In the genomic region with DNA sequence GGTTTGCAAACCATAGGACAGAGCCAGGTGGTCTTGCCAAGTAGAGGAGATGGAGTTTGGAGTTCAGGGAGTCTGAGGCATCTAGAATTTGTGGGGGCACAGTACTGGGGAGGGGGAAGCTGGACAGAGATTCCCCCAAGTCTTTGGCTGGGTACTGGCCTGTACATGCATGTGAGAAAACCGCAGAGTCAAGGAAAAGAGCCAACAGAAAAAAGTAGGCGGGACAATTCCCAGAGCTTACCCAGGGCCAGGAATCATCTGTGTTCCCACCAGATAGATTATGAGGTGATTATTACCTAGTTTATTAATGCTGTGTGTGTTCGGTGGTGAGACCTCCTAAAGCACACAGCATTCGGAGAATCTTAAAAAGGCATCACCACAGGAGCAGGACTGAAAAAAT, we compare ENCODE assay signal across 14 cellular contexts. TPM values are rescaled to one million over a fixed set of nuclear protein-coding genes. Genes with fewer than 3 reads are reported as not detected.
"Had no signal": no experiment of that assay in that cellular context is flagged by ENCODE, and none has a peak within 500 bp of the region (broad histone marks: within the 10 kb centered on the region; RNA-seq: fewer than 3 reads in every experiment).

No MANE protein-coding gene starts in this region.

- DNase-seq: activated effector memory CD4-positive, alpha-beta T cell treated with anti-CD3 and anti-CD28 coated beads, Interleukin-2, amount 50 U/mL, for 16 hours; activated naive CD8-positive, alpha-beta T cell treated with anti-CD3 and anti-CD28 coated beads for 36 hours; activated T-cell treated with anti-CD3 and anti-CD28 coated beads, Interleukin-2, amount 50 U/mL, for 4 hours; glutamatergic neuron; immature natural killer cell; natural killer cell; nucleus accumbens; stimulated activated CD4-positive, alpha-beta T cell treated with anti-CD3 and anti-CD28 coated beads, Interleukin-4, amount 100 ng/mL, for 1 hour; stimulated activated CD8-positive, alpha-beta memory T cell treated with anti-CD3 and anti-CD28 coated beads, Interleukin-4, amount 100 ng/mL, for 48 hours; stomach had no signal

- H3K36me3 Mint-ChIP-seq: natural killer cell had no signal

- ATAC-seq: natural killer cell had no signal

- H3K27me3 ChIP-seq: ascending aorta, stomach had no signal

- H3K9me3 ChIP-seq: ascending aorta, stomach, thoracic aorta had no signal

- H3K36me3 ChIP-seq: ascending aorta, stomach, thoracic aorta had no signal

- H3K27ac Mint-ChIP-seq: memory B cell, natural killer cell had no signal

- H3K27ac ChIP-seq: stomach, thoracic aorta, VCaP had no signal

- H3K27me3 Mint-ChIP-seq: activated naive CD8-positive, alpha-beta T cell treated with anti-CD3 and anti-CD28 coated beads for 36 hours; memory B cell had no signal

- H3K4me3 ChIP-seq: ascending aorta, stomach, thoracic aorta had no signal

- H3K4me3 Mint-ChIP-seq: activated naive CD8-positive, alpha-beta T cell treated with anti-CD3 and anti-CD28 coated beads for 36 hours; activated T-cell treated with anti-CD3 and anti-CD28 coated beads, Interleukin-2, amount 50 U/mL, for 4 hours; immature natural killer cell; memory B cell; natural killer cell had no signal

- H3K9me3 Mint-ChIP-seq: activated naive CD8-positive, alpha-beta T cell treated with anti-CD3 and anti-CD28 coated beads for 36 hours; activated T-cell treated with anti-CD3 and anti-CD28 coated beads, Interleukin-2, amount 50 U/mL, for 4 hours; immature natural killer cell; memory B cell had no signal

RNA-seq across cellular contexts. Expression of a gene that starts 11.3 kb away (rescaled TPM):
- total RNA-seq: ascending aorta had no signal
